26 cellular contexts compared by ENCODE assay signal in the genomic region with DNA sequence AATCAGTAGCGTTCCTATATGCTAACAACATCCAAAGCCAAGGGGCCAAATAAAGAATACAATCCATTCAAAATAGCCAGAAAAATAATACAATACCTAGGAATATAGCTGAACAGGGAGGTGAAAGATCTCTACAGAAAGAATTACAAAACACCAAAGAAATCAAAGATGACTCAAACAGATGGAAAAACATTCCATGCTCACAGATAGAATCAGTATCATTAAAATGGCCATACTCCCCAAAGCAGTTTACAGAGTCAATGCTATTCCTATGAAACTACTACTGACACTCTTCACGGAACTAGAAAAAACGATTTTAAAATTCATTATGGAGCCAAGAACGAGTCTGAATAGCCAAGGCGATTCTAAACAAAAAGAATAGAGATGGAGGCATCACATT. TPM values are rescaled to one million over a fixed set of nuclear protein-coding genes. Genes with fewer than 3 reads are reported as not detected.
"Had no signal": no experiment of that assay in that cellular context is flagged by ENCODE, and none has a peak within 500 bp of the region (broad histone marks: within the 10 kb centered on the region; RNA-seq: fewer than 3 reads in every experiment).

No MANE protein-coding gene starts in this region.

- H3K9me3 ChIP-seq: lower lobe of right lung, uterus had no signal

- ATAC-seq: left lobe of liver; lower lobe of right lung; sciatic nerve; stimulated activated naive B cell treated with anti-CD40 and anti-IgM and Interleukin-4, amounts not matched to agents 10 μg/mL and 1 μg/mL and 100 μg/mL, for 72 hours had no signal

- H3K9ac ChIP-seq: neural progenitor cell had no signal

- H2AFZ ChIP-seq: neural progenitor cell had no signal

- H3K9me3 Mint-ChIP-seq: activated B cell treated with CpG ODN at 0.5 μM for 24 hours; activated naive CD8-positive, alpha-beta T cell treated with anti-CD3 and anti-CD28 coated beads for 36 hours; neural progenitor cell; stimulated activated naive B cell treated with anti-CD40 and anti-IgM and Interleukin-4, amounts not matched to agents 10 μg/mL and 1 μg/mL and 100 μg/mL, for 72 hours had no signal

- DNase-seq: activated B cell treated with CpG ODN at 0.5 μM for 24 hours; activated CD4-positive, alpha-beta T cell treated with anti-CD3 and anti-CD28 coated beads for 4 hours; activated CD4-positive, alpha-beta T cell treated with anti-CD3 and anti-CD28 coated beads, Interleukin-2, amount 50 U/mL, for 48 hours; activated CD8-positive, alpha-beta memory T cell treated with anti-CD3 and anti-CD28 coated beads, Interleukin-2, amount 50 U/mL, for 48 hours; activated naive CD4-positive, alpha-beta T cell treated with Interleukin-2 at 50 U/mL for 16 hours; activated naive CD8-positive, alpha-beta T cell treated with anti-CD3 and anti-CD28 coated beads for 36 hours; activated T-cell treated with anti-CD3 and anti-CD28 coated beads, Interleukin-2, amount 50 U/mL, for 48 hours; amniotic stem cell; cortex of kidney; erythroblast; foreskin keratinocyte; immature natural killer cell; lower lobe of right lung; mesendoderm; naive B cell; stimulated activated CD4-positive, alpha-beta T cell treated with anti-CD3 and anti-CD28 coated beads, Interleukin-2, amount 100 ng/mL, for 48 hours; stimulated activated CD8-positive, alpha-beta memory T cell treated with anti-CD3 and anti-CD28 coated beads, Interleukin-4, amount 100 ng/mL, for 48 hours; stimulated activated naive B cell treated with anti-CD40 and anti-IgM and Interleukin-4, amounts not matched to agents 10 μg/mL and 1 μg/mL and 100 μg/mL, for 72 hours; T-helper 9 cell; trophoblast cell; uterus had no signal

- H3K4me1 ChIP-seq: lower lobe of right lung, uterus had no signal

- H3K4me3 Mint-ChIP-seq: activated B cell treated with CpG ODN at 0.5 μM for 24 hours; activated naive CD8-positive, alpha-beta T cell treated with anti-CD3 and anti-CD28 coated beads for 36 hours; immature natural killer cell; naive B cell; neural progenitor cell; stimulated activated naive B cell treated with anti-CD40 and anti-IgM and Interleukin-4, amounts not matched to agents 10 μg/mL and 1 μg/mL and 100 μg/mL, for 72 hours had no signal

- H3K27ac Mint-ChIP-seq: activated B cell treated with CpG ODN at 0.5 μM for 24 hours; activated naive CD8-positive, alpha-beta T cell treated with anti-CD3 and anti-CD28 coated beads for 36 hours; immature natural killer cell; neural progenitor cell; stimulated activated naive B cell treated with anti-CD40 and anti-IgM and Interleukin-4, amounts not matched to agents 10 μg/mL and 1 μg/mL and 100 μg/mL, for 72 hours had no signal

- H3K4me3 ChIP-seq: lower lobe of right lung, neural progenitor cell, smooth muscle cell, uterus had no signal

- H3K27ac ChIP-seq: foreskin keratinocyte, lower lobe of right lung, neural progenitor cell, uterus had no signal

- H3K36me3 Mint-ChIP-seq: activated naive CD8-positive, alpha-beta T cell treated with anti-CD3 and anti-CD28 coated beads for 36 hours; immature natural killer cell; naive B cell; neural progenitor cell; stimulated activated naive B cell treated with anti-CD40 and anti-IgM and Interleukin-4, amounts not matched to agents 10 μg/mL and 1 μg/mL and 100 μg/mL, for 72 hours had no signal

- H3K27me3 ChIP-seq: foreskin keratinocyte, neural progenitor cell, uterus had no signal

- H3K4me2 ChIP-seq: neural progenitor cell, smooth muscle cell had no signal

- H3K36me3 ChIP-seq: lower lobe of right lung, neural progenitor cell, uterus had no signal

- H3K4me1 Mint-ChIP-seq: activated B cell treated with CpG ODN at 0.5 μM for 24 hours; activated naive CD8-positive, alpha-beta T cell treated with anti-CD3 and anti-CD28 coated beads for 36 hours; immature natural killer cell; naive B cell; stimulated activated naive B cell treated with anti-CD40 and anti-IgM and Interleukin-4, amounts not matched to agents 10 μg/mL and 1 μg/mL and 100 μg/mL, for 72 hours had no signal

RNA-seq across cellular contexts. Expression of gene CCBE1, which starts 57.4 kb away (rescaled TPM):
- total RNA-seq: activated CD8-positive, alpha-beta memory T cell treated with anti-CD3 and anti-CD28 coated beads for 36 hours; activated naive CD8-positive, alpha-beta T cell treated with anti-CD3 and anti-CD28 coated beads for 36 hours had no signal
- polyA plus RNA-seq: smooth muscle cell had no signal
